Comparison of ENCODE assay signal across 9 cellular contexts in genomic region chr2:74516070-74516633, GRCh38. TPM values are rescaled to one million over a fixed set of nuclear protein-coding genes. Genes with fewer than 3 reads are reported as not detected.
DNase-seq lines count a peak whose midpoint lies in the region; ATAC-seq, FAIRE-seq and TF ChIP-seq lines count a peak whose summit lies in the region.
"Had no signal": no experiment of that assay in that cellular context is flagged by ENCODE, and none has a peak within 500 bp of the region (broad histone marks: within the 10 kb centered on the region; RNA-seq: fewer than 3 reads in every experiment).

No MANE protein-coding gene starts in this region.

- H3K9ac ChIP-seq in K562 (ENCODE audit: insufficient read depth in 1 of 2, low read depth in 2 of 2, low read length in 2 of 2) (no peak overlapping the region), keratinocyte (ENCODE audit: control insufficient read depth, extremely low read depth, insufficient read depth, low read length) (no peak overlapping the region)

- WGBS in K562 (ENCODE audit: insufficient coverage, low coverage, missing lambda C conversion rate), result 83% methylated on average over 34 of the region's 56 CpGs

- no peak for FAIRE-seq in K562 (lab: Jason Lieb, UNC)
- FAIRE-seq in keratinocyte (lab: Jason Lieb, UNC), result no peak
- FAIRE-seq in H54 (lab: Jason Lieb, UNC), result no peak

- intact Hi-C loops in K562 (cut with micrococcal nuclease), result no loop called here

- H3K9me3 ChIP-seq in K562 (replicated peaks; ENCODE audit: control insufficient read depth, insufficient read depth, low read depth, low read length) (no peaks in the 10 kb centered on the region), keratinocyte (ENCODE audit: control insufficient read depth, low read depth, low read length) (no peaks in the 10 kb centered on the region), BE2C (no peaks in the 10 kb centered on the region; the same call in 1 of the 2 replicates)

- TF ChIP-seq RAD21 in K562 (CRISPR knock-in tag; conservative IDR thresholded peaks at IDR 0.05 in 1 of 2, IDR thresholded peaks at IDR 0.05 in 1 of 2), result no peak

- POLR2A ChIA-PET in K562 (lab: Yijun Ruan, JAX), result no interaction called here

- H3K9me1 ChIP-seq in K562 (ENCODE audit: control insufficient read depth, insufficient read depth, low read length), result no peaks in the 10 kb centered on the region
- no peaks in the 10 kb centered on the region for H3K9me1 ChIP-seq in keratinocyte (ENCODE audit: control insufficient read depth, extremely low read depth, insufficient read depth, low read length)

- H2AFZ ChIP-seq in K562 (ENCODE audit: low read depth, low read length) (no peak overlapping the region), keratinocyte (ENCODE audit: control insufficient read depth, low read length) (no peak overlapping the region)

- CTCF ChIA-PET in K562 (lab: Yijun Ruan, JAX; ENCODE audit: low intra/inter-chr PET ratio), result no interaction called here

- TF ChIP-seq POLR2A in K562 (conservative IDR thresholded peaks at IDR 0.05), result no peak
- TF ChIP-seq POLR2A in H54 (IDR thresholded peaks at IDR 0.05; ENCODE audit: low read depth, low read length), result no peak

- H4K20me1 ChIP-seq in K562 (replicated peaks; ENCODE audit: control insufficient read depth, insufficient read depth, low read length) (no peaks in the 10 kb centered on the region), keratinocyte (ENCODE audit: control insufficient read depth, extremely low read depth, insufficient read depth, low read length) (no peaks in the 10 kb centered on the region)

- H3K27me3 ChIP-seq in K562 (ENCODE audit: control insufficient read depth in 2 of 2, insufficient read depth in 2 of 2, low read length in 2 of 2) (no peaks in the 10 kb centered on the region), keratinocyte (ENCODE audit: control insufficient read depth, extremely low read depth, insufficient read depth, low read length) (peaks cover 61% of the 10 kb centered on the region), BE2C (no peaks in the 10 kb centered on the region)

- in situ Hi-C loops in K562 (cut with MboI), result no loop called here

- H3K36me3 ChIP-seq in K562 (ENCODE audit: control insufficient read depth, insufficient read depth, low read length) (no peaks in the 10 kb centered on the region), keratinocyte (ENCODE audit: control insufficient read depth in 2 of 2, extremely low read depth in 1 of 2, insufficient read depth in 2 of 2, low read length in 2 of 2) (no peaks in the 10 kb centered on the region), BE2C (peaks cover 54% of the 10 kb centered on the region)

- H3K4me3 ChIP-seq in K562 (no peak overlapping the region), keratinocyte (ENCODE audit: control insufficient read depth in 2 of 3, extremely low read depth in 1 of 3, insufficient read depth in 2 of 3, low read depth in 1 of 3, low read length in 3 of 3) (no peak overlapping the region), BE2C (ENCODE audit: low read depth, low read length) (no peak overlapping the region)

- BruUV-seq in K562 (replicated peaks; lab: Mats Ljungman, UMichigan), result no TSS peak

- H3K4me2 ChIP-seq in K562 (ENCODE audit: insufficient read depth, low read length) (no peak overlapping the region), keratinocyte (ENCODE audit: control insufficient read depth, extremely low read depth, insufficient read depth, low read depth, low read length) (peak overlapping the region; percentile 20)

- peaks cover 0 to 19% of the 10 kb centered on the region in 2 experiments; a peak in 3 of 5 replicates for H3K4me1 ChIP-seq in K562 (replicated peaks in 1 of 2; ENCODE audit: control insufficient read depth in 2 of 2, insufficient read depth in 2 of 2, low read length in 2 of 2)
- H3K4me1 ChIP-seq in keratinocyte (ENCODE audit: control insufficient read depth, extremely low read depth, insufficient read depth, low read length), result peaks cover 6% of the 10 kb centered on the region
- H3K4me1 ChIP-seq in BE2C, result peaks cover 4% of the 10 kb centered on the region

- TF ChIP-seq EP300 in K562 (IDR thresholded peaks at IDR 0.05; ENCODE audit: low read length), result no peak

- ATAC-seq in K562, result no peak
- no peak for ATAC-seq in HG03025 (IDR thresholded peaks at IDR 0.05; ENCODE audit: low FRiP score, unreplicated experiment)

- H3K79me2 ChIP-seq in K562 (ENCODE audit: control insufficient read depth, insufficient read depth, low read length) (no peaks in the 10 kb centered on the region), keratinocyte (ENCODE audit: control insufficient read depth, insufficient read depth, low read length) (no peaks in the 10 kb centered on the region)

- dilution Hi-C loops in keratinocyte (cut with MboI; ENCODE audit: extremely low pct_ligation_motif_present, low sequenced_read_pairs), result no loop called here

- TF ChIP-seq CTCF in K562 (IDR thresholded peaks at IDR 0.05 in 2 of 3, conservative IDR thresholded peaks at IDR 0.05 in 1 of 3; ENCODE audit: insufficient read depth in 2 of 3, low read depth in 1 of 3, low read length in 3 of 3), result no peak
- no peak for TF ChIP-seq CTCF in keratinocyte (optimal IDR thresholded peaks at IDR 0.05 in 1 of 3, IDR thresholded peaks at IDR 0.05 in 1 of 3, conservative IDR thresholded peaks at IDR 0.05 in 1 of 3; ENCODE audit: extremely low read depth in 1 of 3, insufficient read depth in 2 of 3, low read length in 3 of 3)
- TF ChIP-seq CTCF in BE2C (IDR thresholded peaks at IDR 0.05; ENCODE audit: low read depth, low read length), result no peak

- no peak overlapping the region for H3K27ac ChIP-seq in K562 (ENCODE audit: extremely low read depth, low read depth, low read length)
- H3K27ac ChIP-seq in keratinocyte (ENCODE audit: control insufficient read depth, insufficient read depth, low read length), result no peak overlapping the region

- DNase-seq in GM19238 (ENCODE audit: insufficient read length, low spot score) (peak; percentile 91), T-helper 22 cell (ENCODE audit: low read depth) (peak; percentile 57), K562 (ENCODE audit: extremely low read depth in 1 of 4, low spot score in 3 of 4) (peak in 1 of 4 experiments; percentile 49), keratinocyte (ENCODE audit: low read depth, low spot score) (no peak), BE2C (no peak), H54 (ENCODE audit: insufficient read length, low spot score) (no peak)
- DNase-seq in stimulated activated CD4-positive, alpha-beta T cell treated with anti-CD3 and anti-CD28 coated beads, Interleukin-1b, Interleukin-23, amount 100 ng/mL, for 4 hours (ENCODE audit: low read depth in 2 of 2), result peak; percentile 71 to 75

RNA-seq across cellular contexts. Expression of gene TLX2, which starts 1.9 kb away (rescaled TPM):
- total RNA-seq in K562 (2011; cell fraction: chromatin; rRNA removed; ENCODE audit: low replicate concordance), result not detected in 2 replicates
- total RNA-seq in K562 (2011; cell fraction: nucleolus; rRNA removed), result not detected in 2 replicates
- not detected in 2 replicates for total RNA-seq in K562 (2011; cell fraction: nucleoplasm; rRNA removed)
- total RNA-seq in K562 (2014; rRNA removed) (not detected in 2 replicates), K562 (2014; rRNA removed; fragmentation: Illumina TruSeq; extraction: Trizol) (not detected in 2 replicates), K562 (2015; rRNA removed; fragmentation: Illumina TruSeq; extraction: Trizol) (not detected in 2 replicates), K562 (2021) (not detected in 2 replicates)
- polyA plus RNA-seq in K562 (2011; rRNA removed) (not detected in 2 replicates), K562 (2014; fragmentation: Illumina TruSeq; extraction: Trizol) (not detected in 2 replicates), K562 (2014; fragmentation: Nextera tagmentation; extraction: Ambion mirVana) (not detected), K562 (2014; rRNA removed) (not detected in 2 replicates), keratinocyte (not detected in 3 replicates)
- polyA plus RNA-seq in K562 (2011; cell fraction: cytosol; rRNA removed), result not detected in 2 replicates
- polyA plus RNA-seq in K562 (2011; cell fraction: nucleus; rRNA removed), result not detected in 2 replicates
- 0.12 TPM in 1 of 2 replicates, not detected in the other for polyA plus RNA-seq in K562 (2012)
- not detected in 2 replicates for polyA minus RNA-seq in K562 (2011; rRNA and poly(A)+ RNA removed)
- polyA minus RNA-seq in K562 (2011; cell fraction: cytosol; rRNA and poly(A)+ RNA removed), result not detected in 2 replicates
- polyA minus RNA-seq in K562 (2011; cell fraction: nucleus; rRNA and poly(A)+ RNA removed), result not detected in 2 replicates
- polyA plus RNA-seq in keratinocyte (2011; ENCODE audit: low read depth), result not detected
- not detected in 2 replicates for polyA plus RNA-seq in keratinocyte (2011; cell fraction: cytosol; rRNA removed)
- polyA plus RNA-seq in keratinocyte (2011; cell fraction: nucleus; rRNA removed), result not detected in 2 replicates
- polyA plus RNA-seq in keratinocyte (2012; ENCODE audit: low replicate concordance), result 0.35 TPM in 1 of 2 replicates, not detected in the other
- polyA minus RNA-seq in keratinocyte, result not detected in 3 replicates
- not detected for polyA minus RNA-seq in keratinocyte (2011; cell fraction: cytosol; rRNA and poly(A)+ RNA removed)
- not detected in 2 replicates for polyA minus RNA-seq in keratinocyte (2011; cell fraction: nucleus; rRNA and poly(A)+ RNA removed)
- 27.0 TPM for polyA plus RNA-seq in BE2C (2012; ENCODE audit: insufficient read depth, insufficient read length, low read depth)

RNA-seq across cellular contexts. Expression of gene PCGF1, which starts 8.7 kb away (rescaled TPM):
- total RNA-seq in K562 (2011; cell fraction: chromatin; rRNA removed; ENCODE audit: low replicate concordance), result 41.0 and 75.1 TPM in 2 replicates
- total RNA-seq in K562 (2011; cell fraction: nucleolus; rRNA removed), result 49.2 and 62.0 TPM in 2 replicates
- 36.9 and 41.4 TPM in 2 replicates for total RNA-seq in K562 (2011; cell fraction: nucleoplasm; rRNA removed)
- 20.3 and 28.5 TPM in 2 replicates for total RNA-seq in K562 (2014; rRNA removed)
- total RNA-seq in K562 (2014; rRNA removed; fragmentation: Illumina TruSeq; extraction: Trizol), result 22.5 and 25.1 TPM in 2 replicates
- total RNA-seq in K562 (2015; rRNA removed; fragmentation: Illumina TruSeq; extraction: Trizol), result 25.9 and 31.2 TPM in 2 replicates
- total RNA-seq in K562 (2021), result 27.3 and 33.6 TPM in 2 replicates
- polyA plus RNA-seq in K562 (2011; rRNA removed), result 28.3 and 29.3 TPM in 2 replicates
- 30.4 and 33.2 TPM in 2 replicates for polyA plus RNA-seq in K562 (2011; cell fraction: cytosol; rRNA removed)
- 64.9 and 75.4 TPM in 2 replicates for polyA plus RNA-seq in K562 (2011; cell fraction: nucleus; rRNA removed)
- polyA plus RNA-seq in K562 (2012), result 27.7 and 31.8 TPM in 2 replicates
- 31.9 and 34.8 TPM in 2 replicates for polyA plus RNA-seq in K562 (2014; fragmentation: Illumina TruSeq; extraction: Trizol)
- 10 to 100 TPM; 45.3 to 45.7 TPM for polyA plus RNA-seq in K562 (2014; fragmentation: Nextera tagmentation; extraction: Ambion mirVana)
- polyA plus RNA-seq in K562 (2014; rRNA removed), result 26.1 and 26.3 TPM in 2 replicates
- polyA minus RNA-seq in K562 (2011; rRNA and poly(A)+ RNA removed), result 36.6 and 41.3 TPM in 2 replicates
- polyA minus RNA-seq in K562 (2011; cell fraction: cytosol; rRNA and poly(A)+ RNA removed), result 22.0 and 27.9 TPM in 2 replicates
- polyA minus RNA-seq in K562 (2011; cell fraction: nucleus; rRNA and poly(A)+ RNA removed), result 19.7 and 30.2 TPM in 2 replicates
- polyA plus RNA-seq in keratinocyte, result 29.1 to 42.2 TPM (median 33.6 TPM) in 3 replicates
- 11.9 TPM for polyA plus RNA-seq in keratinocyte (2011; ENCODE audit: low read depth)
- 33.7 and 37.3 TPM in 2 replicates for polyA plus RNA-seq in keratinocyte (2011; cell fraction: cytosol; rRNA removed)
- polyA plus RNA-seq in keratinocyte (2011; cell fraction: nucleus; rRNA removed), result 37.5 and 60.1 TPM in 2 replicates
- 25.2 and 38.6 TPM in 2 replicates for polyA plus RNA-seq in keratinocyte (2012; ENCODE audit: low replicate concordance)
- polyA minus RNA-seq in keratinocyte, result 31.6 to 65.7 TPM (median 37.2 TPM) in 3 replicates
- polyA minus RNA-seq in keratinocyte (2011; cell fraction: cytosol; rRNA and poly(A)+ RNA removed), result 43.2 TPM
- polyA minus RNA-seq in keratinocyte (2011; cell fraction: nucleus; rRNA and poly(A)+ RNA removed), result 9.6 and 10.9 TPM in 2 replicates
- 24.9 TPM for polyA plus RNA-seq in BE2C (2012; ENCODE audit: insufficient read depth, insufficient read length, low read depth)

RNA-seq across cellular contexts. Expression of gene DQX1, which starts 9.9 kb away (rescaled TPM):
- total RNA-seq in K562 (2011; cell fraction: chromatin; rRNA removed; ENCODE audit: low replicate concordance), result 2.8 and 6.5 TPM in 2 replicates
- 1.7 and 2.1 TPM in 2 replicates for total RNA-seq in K562 (2011; cell fraction: nucleolus; rRNA removed)
- 1.7 and 2.0 TPM in 2 replicates for total RNA-seq in K562 (2011; cell fraction: nucleoplasm; rRNA removed)
- total RNA-seq in K562 (2014; rRNA removed) (0.73 TPM in 1 of 2 replicates, not detected in the other), K562 (2014; rRNA removed; fragmentation: Illumina TruSeq; extraction: Trizol) (0.06 and 0.11 TPM in 2 replicates), K562 (2015; rRNA removed; fragmentation: Illumina TruSeq; extraction: Trizol) (0.30 and 0.33 TPM in 2 replicates), K562 (2021) (0.29 and 0.38 TPM in 2 replicates)
- polyA plus RNA-seq in K562 (2011; rRNA removed) (0.18 and 0.46 TPM in 2 replicates), K562 (2014; fragmentation: Illumina TruSeq; extraction: Trizol) (0.18 TPM in 2 replicates), K562 (2014; fragmentation: Nextera tagmentation; extraction: Ambion mirVana) (under 1 TPM; 0.04 to 0.08 TPM), K562 (2014; rRNA removed) (0.05 and 0.21 TPM in 2 replicates), keratinocyte (5.7 to 10.2 TPM (median 5.9 TPM) in 3 replicates)
- polyA plus RNA-seq in K562 (2011; cell fraction: cytosol; rRNA removed), result 0.03 and 0.24 TPM in 2 replicates
- 3.1 and 4.0 TPM in 2 replicates for polyA plus RNA-seq in K562 (2011; cell fraction: nucleus; rRNA removed)
- polyA plus RNA-seq in K562 (2012), result 0.18 and 0.25 TPM in 2 replicates
- not detected in 2 replicates for polyA minus RNA-seq in K562 (2011; rRNA and poly(A)+ RNA removed)
- not detected in 2 replicates for polyA minus RNA-seq in K562 (2011; cell fraction: cytosol; rRNA and poly(A)+ RNA removed)
- 0.54 and 1.3 TPM in 2 replicates for polyA minus RNA-seq in K562 (2011; cell fraction: nucleus; rRNA and poly(A)+ RNA removed)
- 3.4 TPM for polyA plus RNA-seq in keratinocyte (2011; ENCODE audit: low read depth)
- polyA plus RNA-seq in keratinocyte (2011; cell fraction: cytosol; rRNA removed), result 2.8 and 3.4 TPM in 2 replicates
- 28.6 and 31.7 TPM in 2 replicates for polyA plus RNA-seq in keratinocyte (2011; cell fraction: nucleus; rRNA removed)
- polyA plus RNA-seq in keratinocyte (2012; ENCODE audit: low replicate concordance), result 2.9 and 5.9 TPM in 2 replicates
- 0.98 to 6.3 TPM (median 4.8 TPM) in 3 replicates for polyA minus RNA-seq in keratinocyte
- polyA minus RNA-seq in keratinocyte (2011; cell fraction: cytosol; rRNA and poly(A)+ RNA removed), result 2.9 TPM
- 3.2 and 5.7 TPM in 2 replicates for polyA minus RNA-seq in keratinocyte (2011; cell fraction: nucleus; rRNA and poly(A)+ RNA removed)
- polyA plus RNA-seq in BE2C (2012; ENCODE audit: insufficient read depth, insufficient read length, low read depth), result 15.8 TPM
- total RNA-seq: myocyte had no signal

RNA-seq across cellular contexts. Expression of gene AUP1, which starts 13.4 kb away (rescaled TPM):
- total RNA-seq in K562 (2011; cell fraction: chromatin; rRNA removed; ENCODE audit: low replicate concordance), result 396 and 984 TPM in 2 replicates
- total RNA-seq in K562 (2011; cell fraction: nucleolus; rRNA removed), result 901 and 928 TPM in 2 replicates
- 568 and 636 TPM in 2 replicates for total RNA-seq in K562 (2011; cell fraction: nucleoplasm; rRNA removed)
- total RNA-seq in K562 (2014; rRNA removed), result 183 and 192 TPM in 2 replicates
- 105 and 130 TPM in 2 replicates for total RNA-seq in K562 (2014; rRNA removed; fragmentation: Illumina TruSeq; extraction: Trizol)
- 165 and 173 TPM in 2 replicates for total RNA-seq in K562 (2015; rRNA removed; fragmentation: Illumina TruSeq; extraction: Trizol)
- total RNA-seq in K562 (2021), result 165 and 166 TPM in 2 replicates
- 118 and 196 TPM in 2 replicates for polyA plus RNA-seq in K562 (2011; rRNA removed)
- 159 and 372 TPM in 2 replicates for polyA plus RNA-seq in K562 (2011; cell fraction: cytosol; rRNA removed)
- 1,037 and 1,663 TPM in 2 replicates for polyA plus RNA-seq in K562 (2011; cell fraction: nucleus; rRNA removed)
- 131 and 205 TPM in 2 replicates for polyA plus RNA-seq in K562 (2012)
- 217 and 245 TPM in 2 replicates for polyA plus RNA-seq in K562 (2014; fragmentation: Illumina TruSeq; extraction: Trizol)
- 100 to 1,000 TPM in 1 of 2 experiments, 10 to 100 TPM in 1; 70.7 to 113 TPM for polyA plus RNA-seq in K562 (2014; fragmentation: Nextera tagmentation; extraction: Ambion mirVana)
- 245 and 268 TPM in 2 replicates for polyA plus RNA-seq in K562 (2014; rRNA removed)
- polyA minus RNA-seq in K562 (2011; rRNA and poly(A)+ RNA removed), result 48.7 and 121 TPM in 2 replicates
- 56.7 and 112 TPM in 2 replicates for polyA minus RNA-seq in K562 (2011; cell fraction: cytosol; rRNA and poly(A)+ RNA removed)
- 209 and 232 TPM in 2 replicates for polyA minus RNA-seq in K562 (2011; cell fraction: nucleus; rRNA and poly(A)+ RNA removed)
- polyA plus RNA-seq in keratinocyte, result 94.9 to 141 TPM (median 114 TPM) in 3 replicates
- polyA plus RNA-seq in keratinocyte (2011; ENCODE audit: low read depth), result 67.0 TPM
- polyA plus RNA-seq in keratinocyte (2011; cell fraction: cytosol; rRNA removed), result 80.9 and 85.3 TPM in 2 replicates
- 290 and 315 TPM in 2 replicates for polyA plus RNA-seq in keratinocyte (2011; cell fraction: nucleus; rRNA removed)
- 91.4 and 132 TPM in 2 replicates for polyA plus RNA-seq in keratinocyte (2012; ENCODE audit: low replicate concordance)
- 95.5 to 104 TPM (median 98.0 TPM) in 3 replicates for polyA minus RNA-seq in keratinocyte
- 87.1 TPM for polyA minus RNA-seq in keratinocyte (2011; cell fraction: cytosol; rRNA and poly(A)+ RNA removed)
- 54.7 and 60.1 TPM in 2 replicates for polyA minus RNA-seq in keratinocyte (2011; cell fraction: nucleus; rRNA and poly(A)+ RNA removed)
- 222 TPM for polyA plus RNA-seq in BE2C (2012; ENCODE audit: insufficient read depth, insufficient read length, low read depth)

RNA-seq across cellular contexts. Expression of gene HTRA2, which starts 13.6 kb away (rescaled TPM):
- total RNA-seq in K562 (2011; cell fraction: chromatin; rRNA removed; ENCODE audit: low replicate concordance), result 76.3 and 135 TPM in 2 replicates
- 116 and 121 TPM in 2 replicates for total RNA-seq in K562 (2011; cell fraction: nucleolus; rRNA removed)
- total RNA-seq in K562 (2011; cell fraction: nucleoplasm; rRNA removed), result 69.5 and 82.8 TPM in 2 replicates
- 68.0 and 76.5 TPM in 2 replicates for total RNA-seq in K562 (2014; rRNA removed)
- total RNA-seq in K562 (2014; rRNA removed; fragmentation: Illumina TruSeq; extraction: Trizol), result 48.3 and 54.2 TPM in 2 replicates
- 56.7 and 60.5 TPM in 2 replicates for total RNA-seq in K562 (2015; rRNA removed; fragmentation: Illumina TruSeq; extraction: Trizol)
- total RNA-seq in K562 (2021), result 66.5 and 72.0 TPM in 2 replicates
- 45.9 and 59.8 TPM in 2 replicates for polyA plus RNA-seq in K562 (2011; rRNA removed)
- 65.6 and 128 TPM in 2 replicates for polyA plus RNA-seq in K562 (2011; cell fraction: cytosol; rRNA removed)
- 86.3 and 133 TPM in 2 replicates for polyA plus RNA-seq in K562 (2011; cell fraction: nucleus; rRNA removed)
- polyA plus RNA-seq in K562 (2012), result 62.5 and 70.9 TPM in 2 replicates
- 60.7 and 75.7 TPM in 2 replicates for polyA plus RNA-seq in K562 (2014; fragmentation: Illumina TruSeq; extraction: Trizol)
- 10 to 100 TPM; 66.7 to 71.2 TPM for polyA plus RNA-seq in K562 (2014; fragmentation: Nextera tagmentation; extraction: Ambion mirVana)
- polyA plus RNA-seq in K562 (2014; rRNA removed), result 65.8 and 78.9 TPM in 2 replicates
- 29.0 and 45.8 TPM in 2 replicates for polyA minus RNA-seq in K562 (2011; rRNA and poly(A)+ RNA removed)
- polyA minus RNA-seq in K562 (2011; cell fraction: cytosol; rRNA and poly(A)+ RNA removed), result 22.2 and 38.4 TPM in 2 replicates
- 58.6 and 61.0 TPM in 2 replicates for polyA minus RNA-seq in K562 (2011; cell fraction: nucleus; rRNA and poly(A)+ RNA removed)
- polyA plus RNA-seq in keratinocyte, result 25.5 to 30.8 TPM (median 27.8 TPM) in 3 replicates
- polyA plus RNA-seq in keratinocyte (2011; ENCODE audit: low read depth), result 9.8 TPM
- polyA plus RNA-seq in keratinocyte (2011; cell fraction: cytosol; rRNA removed), result 22.1 and 24.5 TPM in 2 replicates
- 41.7 and 47.6 TPM in 2 replicates for polyA plus RNA-seq in keratinocyte (2011; cell fraction: nucleus; rRNA removed)
- polyA plus RNA-seq in keratinocyte (2012; ENCODE audit: low replicate concordance), result 24.8 and 27.4 TPM in 2 replicates
- 25.3 to 46.8 TPM (median 32.1 TPM) in 3 replicates for polyA minus RNA-seq in keratinocyte
- 17.6 TPM for polyA minus RNA-seq in keratinocyte (2011; cell fraction: cytosol; rRNA and poly(A)+ RNA removed)
- polyA minus RNA-seq in keratinocyte (2011; cell fraction: nucleus; rRNA and poly(A)+ RNA removed), result 16.9 and 17.5 TPM in 2 replicates
- 52.4 TPM for polyA plus RNA-seq in BE2C (2012; ENCODE audit: insufficient read depth, insufficient read length, low read depth)

Comparison
In these comparisons a context has a peak if more than half of its experiments do, and no peak if none do; other contexts are left out.
1. DNase-seq: peak in GM19238 (single experiment), T-helper 22 cell (single experiment) and stimulated activated CD4-positive, alpha-beta T cell treated with anti-CD3 and anti-CD28 coated beads, Interleukin-1b, Interleukin-23, amount 100 ng/mL, for 4 hours (2 of 2); none in keratinocyte (single experiment), BE2C (single experiment) and H54 (single experiment).